ENCODE assay signal across 14 cellular contexts in the genomic region with DNA sequence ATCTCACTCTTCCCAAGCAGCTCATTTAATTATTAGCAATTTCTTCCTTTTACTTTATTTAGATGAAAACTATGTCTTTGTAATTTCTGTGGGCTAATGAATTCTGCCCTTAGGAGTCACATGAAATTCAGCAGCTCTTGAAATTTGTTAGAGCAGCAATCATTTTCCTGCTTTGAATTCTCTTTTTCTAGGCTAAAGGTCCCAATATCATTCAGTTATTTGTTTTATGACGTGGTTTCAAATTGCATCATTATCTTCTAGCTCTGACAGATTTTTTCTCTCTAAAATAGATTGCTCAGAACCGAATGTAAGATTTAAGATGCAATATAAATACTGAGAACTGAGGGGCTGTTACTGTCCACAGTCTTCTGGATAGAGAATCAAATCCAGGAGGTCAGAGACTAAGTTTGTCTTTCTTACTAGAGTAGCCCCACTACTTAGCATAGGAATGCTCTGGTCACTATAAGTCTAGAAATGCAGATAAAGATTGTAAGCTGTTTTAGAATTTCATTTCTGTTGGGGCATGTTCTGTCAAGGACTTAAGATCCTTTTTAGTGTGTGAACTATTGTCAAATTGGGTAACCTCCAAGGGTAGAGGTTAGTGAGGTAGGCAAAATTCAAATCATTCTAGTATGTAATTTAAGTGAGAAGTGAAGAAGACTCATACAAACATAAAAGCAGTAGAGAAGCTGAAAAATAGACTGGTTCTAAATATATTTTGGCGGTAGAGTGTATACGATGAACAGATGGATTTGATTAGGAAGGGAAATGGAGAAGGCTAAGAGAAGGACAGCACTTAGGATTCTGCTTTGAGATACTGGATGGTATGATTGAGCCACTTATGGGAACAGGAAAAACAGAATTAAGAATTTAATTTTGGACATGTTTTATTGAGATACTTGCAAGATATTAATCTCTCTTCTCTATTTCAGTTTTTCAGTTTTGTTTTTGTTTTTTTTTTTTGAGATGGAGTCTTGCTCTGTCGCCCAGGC. TPM values are rescaled to one million over a fixed set of nuclear protein-coding genes. Genes with fewer than 3 reads are reported as not detected.
DNase-seq lines count a peak whose midpoint lies in the region; ATAC-seq, FAIRE-seq and TF ChIP-seq lines count a peak whose summit lies in the region.
"Had no signal": no experiment of that assay in that cellular context is flagged by ENCODE, and none has a peak within 500 bp of the region (broad histone marks: within the 10 kb centered on the region; RNA-seq: fewer than 3 reads in every experiment).

No MANE protein-coding gene starts in this region.

- H3K4me1 ChIP-seq in CD4-positive, alpha-beta memory T cell (ENCODE audit: insufficient read depth, low read length) = peaks cover 61% of the 10 kb centered on the region
- H3K4me1 ChIP-seq in naive thymus-derived CD4-positive, alpha-beta T cell (ENCODE audit: control insufficient read depth in 2 of 2, insufficient read depth in 2 of 2, low read length in 2 of 2) = peaks cover 6 to 17% of the 10 kb centered on the region in 2 donors

- no peaks in the 10 kb centered on the region for H3K27me3 ChIP-seq in CD4-positive, alpha-beta memory T cell (ENCODE audit: insufficient read depth, low read length)
- no peaks in the 10 kb centered on the region for H3K27me3 ChIP-seq in bronchial epithelial cell (ENCODE audit: control insufficient read depth, insufficient read depth, low read length)
- no peaks in the 10 kb centered on the region for H3K27me3 ChIP-seq in naive thymus-derived CD4-positive, alpha-beta T cell (ENCODE audit: control insufficient read depth in 2 of 2, insufficient read depth in 2 of 2, low read length in 2 of 2)

- FAIRE-seq in bronchial epithelial cell (lab: Jason Lieb, UNC) = no peak

- TF ChIP-seq CTCF in bronchial epithelial cell (IDR thresholded peaks at IDR 0.05; ENCODE audit: insufficient read depth, low read length, severe bottlenecking) = no peak
- TF ChIP-seq CTCF in lower leg skin (IDR thresholded peaks at IDR 0.05) = no peak

- H3K36me3 Mint-ChIP-seq in CD4-positive, alpha-beta memory T cell = peaks cover 11 to 15% of the 10 kb centered on the region in 2 donors
- H3K36me3 Mint-ChIP-seq in naive thymus-derived CD4-positive, alpha-beta T cell = peaks cover 0 to 26% (median 18%) of the 10 kb centered on the region in 5 donors
- peaks cover 3% of the 10 kb centered on the region for H3K36me3 Mint-ChIP-seq in T-helper 2 cell treated with Interferon-gamma antibody and Interleukin-4, amounts not matched to agents 5 μg/mL and 100 μg/mL, for 36 hours (ENCODE audit: low read depth)

- no peaks in the 10 kb centered on the region for H3K9me3 ChIP-seq in CD4-positive, alpha-beta memory T cell (ENCODE audit: control insufficient read depth in 1 of 2, low read length in 2 of 2)
- no peaks in the 10 kb centered on the region for H3K9me3 ChIP-seq in naive thymus-derived CD4-positive, alpha-beta T cell (ENCODE audit: control insufficient read depth in 2 of 3, low read length in 3 of 3)

- DNase-seq in CD4-positive, alpha-beta memory T cell = no peak
- DNase-seq in HS-5 (ENCODE audit: low read depth) (peak; percentile 39), bronchial epithelial cell (ENCODE audit: low read depth) (peak; percentile 70), lower leg skin (ENCODE audit: low spot score in 2 of 2) (no peak)
- no peak for DNase-seq in naive thymus-derived CD4-positive, alpha-beta T cell
- DNase-seq in stimulated activated CD4-positive, alpha-beta T cell treated with anti-CD3 and anti-CD28 coated beads, Interleukin-4, amount 100 ng/mL, for 4 hours = no peak
- DNase-seq in T-helper 2 cell treated with Interferon-gamma antibody and Interleukin-4, amounts not matched to agents 5 μg/mL and 100 μg/mL, for 36 hours (ENCODE audit: low spot score) = no peak
- DNase-seq: activated CD4-positive, alpha-beta T cell treated with anti-CD3 and anti-CD28 coated beads, Interleukin-2, amount 50 U/mL, for 4 hours; NCI-H2107; retina; SHP77 treated with DMSO at 0.1 percent for 48 hours had no signal

- H3K4me1 Mint-ChIP-seq in CD4-positive, alpha-beta memory T cell = peaks cover 54 to 88% (median 71%) of the 10 kb centered on the region in 4 donors
- H3K4me1 Mint-ChIP-seq in naive thymus-derived CD4-positive, alpha-beta T cell = peaks cover 40 to 92% (median 82%) of the 10 kb centered on the region in 7 donors
- peaks cover 27% of the 10 kb centered on the region for H3K4me1 Mint-ChIP-seq in T-helper 2 cell treated with Interferon-gamma antibody and Interleukin-4, amounts not matched to agents 5 μg/mL and 100 μg/mL, for 36 hours (ENCODE audit: low read depth)

- peak overlapping the region in 2 of 8 donors; percentile 10 to 36 for H3K4me3 Mint-ChIP-seq in CD4-positive, alpha-beta memory T cell
- peak overlapping the region in 4 of 10 donors; percentile 24 to 37 (median 26) for H3K4me3 Mint-ChIP-seq in naive thymus-derived CD4-positive, alpha-beta T cell
- no peak overlapping the region for H3K4me3 Mint-ChIP-seq in T-helper 2 cell treated with Interferon-gamma antibody and Interleukin-4, amounts not matched to agents 5 μg/mL and 100 μg/mL, for 36 hours

- peak overlapping the region in 5 of 7 donors; percentile 2 to 67 (median 9) for H3K27ac Mint-ChIP-seq in CD4-positive, alpha-beta memory T cell
- H3K27ac Mint-ChIP-seq in naive thymus-derived CD4-positive, alpha-beta T cell = peak overlapping the region in 5 of 9 donors; percentile 11 to 66 (median 32)
- H3K27ac Mint-ChIP-seq in T-helper 2 cell treated with Interferon-gamma antibody and Interleukin-4, amounts not matched to agents 5 μg/mL and 100 μg/mL, for 36 hours = no peak overlapping the region

- no peak overlapping the region for H3K27ac ChIP-seq in CD4-positive, alpha-beta memory T cell (ENCODE audit: low read depth, low read length)
- no peak overlapping the region for H3K27ac ChIP-seq in naive thymus-derived CD4-positive, alpha-beta T cell (ENCODE audit: low read depth, low read length)

- CTCF ChIA-PET in CD4-positive, alpha-beta memory T cell (lab: Charles Lee; ENCODE audit: partially characterized antibody) = interaction anchor here (1.1 kb wide), 1 partner anchor 14 kb away, joined by 3 read pairs; no protein-coding TSS in a partner anchor
- CTCF ChIA-PET in naive thymus-derived CD4-positive, alpha-beta T cell (lab: Charles Lee) = interaction anchor here (0.8 kb wide), 1 partner anchor 9 kb away, joined by 4 read pairs; no protein-coding TSS in a partner anchor

- H3K36me3 ChIP-seq in CD4-positive, alpha-beta memory T cell (ENCODE audit: insufficient read depth, low read length) = no peaks in the 10 kb centered on the region
- H3K36me3 ChIP-seq in bronchial epithelial cell (ENCODE audit: control insufficient read depth, insufficient read depth, low read length) = no peaks in the 10 kb centered on the region
- H3K36me3 ChIP-seq in naive thymus-derived CD4-positive, alpha-beta T cell (ENCODE audit: control insufficient read depth in 2 of 3, insufficient read depth in 3 of 3, low read length in 3 of 3) = no peaks in the 10 kb centered on the region

- no peak overlapping the region for H3K4me3 ChIP-seq in CD4-positive, alpha-beta memory T cell (ENCODE audit: low read length in 2 of 2)
- no peak overlapping the region for H3K4me3 ChIP-seq in bronchial epithelial cell (ENCODE audit: low read depth, low read length)
- no peak overlapping the region for H3K4me3 ChIP-seq in naive thymus-derived CD4-positive, alpha-beta T cell (ENCODE audit: low read length)
- H3K4me3 ChIP-seq in lower leg skin (ENCODE audit: low read depth, poor library complexity, severe bottlenecking) = no peak overlapping the region
- H3K4me3 ChIP-seq: lung had no signal

- intact Hi-C loops in CD4-positive, alpha-beta memory T cell (cut with micrococcal nuclease) = loop anchor here (5.0 kb wide), 1 partner anchor 47 kb away; no protein-coding TSS in a partner anchor
- intact Hi-C loops in naive thymus-derived CD4-positive, alpha-beta T cell (cut with micrococcal nuclease) = no loop called here
- intact Hi-C loops in lower leg skin (cut with DNase I; ENCODE audit: low total_unique reads) = no loop called here

- H3K27me3 Mint-ChIP-seq in CD4-positive, alpha-beta memory T cell = no peaks in the 10 kb centered on the region
- no peaks in the 10 kb centered on the region for H3K27me3 Mint-ChIP-seq in naive thymus-derived CD4-positive, alpha-beta T cell
- H3K27me3 Mint-ChIP-seq in T-helper 2 cell treated with Interferon-gamma antibody and Interleukin-4, amounts not matched to agents 5 μg/mL and 100 μg/mL, for 36 hours (ENCODE audit: low read depth) = no peaks in the 10 kb centered on the region

- H3K9me3 Mint-ChIP-seq in CD4-positive, alpha-beta memory T cell = no peaks in the 10 kb centered on the region
- H3K9me3 Mint-ChIP-seq in naive thymus-derived CD4-positive, alpha-beta T cell = no peaks in the 10 kb centered on the region
- H3K9me3 Mint-ChIP-seq in T-helper 2 cell treated with Interferon-gamma antibody and Interleukin-4, amounts not matched to agents 5 μg/mL and 100 μg/mL, for 36 hours = no peaks in the 10 kb centered on the region

- 53 to 58% methylated on average over 5 of the region's 5 CpGs for WGBS in lower leg skin, 2 donors

- TF ChIP-seq POLR2A in lower leg skin (IDR thresholded peaks at IDR 0.05) = no peak

- POLR2A ChIA-PET in CD4-positive, alpha-beta memory T cell (lab: Charles Lee; ENCODE audit: partially characterized antibody) = interaction anchor here (0.9 to 1.0 kb wide), 3 partner anchors 9 to 89 kb away, joined by 3 read pairs; a partner anchor contains a TSS
- POLR2A ChIA-PET in naive thymus-derived CD4-positive, alpha-beta T cell (lab: Charles Lee) = interaction anchor here (0.6 kb wide), 1 partner anchor 11 kb away, joined by 3 read pairs; no protein-coding TSS in a partner anchor

- ATAC-seq in naive thymus-derived CD4-positive, alpha-beta T cell = no peak
- ATAC-seq in HG03439 (IDR thresholded peaks at IDR 0.05; ENCODE audit: unreplicated experiment) = no peak
- ATAC-seq: esophagus mucosa had no signal

RNA-seq across cellular contexts. Expression of a gene that starts 59.8 kb away (rescaled TPM):
- 100 to 1,000 TPM; 320 to 321 TPM for total RNA-seq in CD4-positive, alpha-beta memory T cell
- 100 to 1,000 TPM in 1 of 2 donors, 10 to 100 TPM in 1; 56.1 to 106 TPM for polyA plus RNA-seq in CD4-positive, alpha-beta memory T cell
- total RNA-seq in bronchial epithelial cell (21.6 and 28.9 TPM in 2 replicates), lower leg skin (10 to 100 TPM; 41.1 to 60.2 (median 50.3) TPM)
- 100 to 1,000 TPM; 150 to 325 (median 175) TPM for total RNA-seq in naive thymus-derived CD4-positive, alpha-beta T cell
- polyA plus RNA-seq in naive thymus-derived CD4-positive, alpha-beta T cell = 100 to 1,000 TPM; 115 to 134 TPM

Comparison
In these comparisons a context has a peak if more than half of its experiments do, and no peak if none do; other contexts are left out.
1. DNase-seq: peak in HS-5 (single experiment) and bronchial epithelial cell (single experiment); none in CD4-positive, alpha-beta memory T cell (0 of 5), naive thymus-derived CD4-positive, alpha-beta T cell (0 of 9), stimulated activated CD4-positive, alpha-beta T cell treated with anti-CD3 and anti-CD28 coated beads, Interleukin-4, amount 100 ng/mL, for 4 hours (0 of 2), lower leg skin (0 of 2) and T-helper 2 cell treated with Interferon-gamma antibody and Interleukin-4, amounts not matched to agents 5 μg/mL and 100 μg/mL, for 36 hours (single experiment).